ENCODE assay signal across 2 cellular contexts in the genomic region with DNA sequence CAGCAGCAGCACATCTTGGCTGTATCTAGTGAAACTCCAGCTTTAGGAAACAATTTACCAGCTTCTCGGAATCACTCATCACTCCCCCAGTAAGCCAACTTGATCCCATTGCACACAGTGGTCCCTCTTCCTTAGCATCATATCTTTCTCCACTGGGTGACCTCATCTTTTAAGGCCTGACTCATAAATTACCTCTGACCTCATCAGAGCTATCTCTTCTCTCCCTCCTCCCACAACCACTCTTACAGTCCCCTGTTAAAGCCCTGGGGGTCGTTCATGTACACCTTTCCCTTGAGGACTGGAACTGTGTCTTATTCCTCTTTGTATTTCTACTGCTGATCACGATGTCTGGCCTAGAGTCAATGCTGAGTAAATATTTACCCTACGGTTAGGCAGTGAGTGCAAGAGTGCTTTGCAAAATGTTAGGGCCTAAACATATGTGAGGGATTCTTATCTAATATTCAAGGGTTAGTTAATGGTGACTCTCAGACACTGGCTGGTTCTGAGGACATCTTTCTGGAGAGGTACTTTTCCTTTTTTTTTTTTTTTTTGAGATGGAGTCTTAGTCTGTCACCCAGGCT.
TF ChIP-seq lines count a peak whose summit lies in the region.

No MANE protein-coding gene starts in this region.

TF ChIP-seq in HEK293, 187 proteins besides CTCF, POLR2A, EP300 and RAD21 (continued from another document):
- peak; percentile 73; the same call in 1 of the 2 replicates for TF ChIP-seq ZNF184 (tag by site-specific recombination; IDR thresholded peaks at IDR 0.05)
- no peak for TF ChIP-seq ZNF121 (tag by site-specific recombination; IDR thresholded peaks at IDR 0.05)
- TF ChIP-seq, protein P1, sequence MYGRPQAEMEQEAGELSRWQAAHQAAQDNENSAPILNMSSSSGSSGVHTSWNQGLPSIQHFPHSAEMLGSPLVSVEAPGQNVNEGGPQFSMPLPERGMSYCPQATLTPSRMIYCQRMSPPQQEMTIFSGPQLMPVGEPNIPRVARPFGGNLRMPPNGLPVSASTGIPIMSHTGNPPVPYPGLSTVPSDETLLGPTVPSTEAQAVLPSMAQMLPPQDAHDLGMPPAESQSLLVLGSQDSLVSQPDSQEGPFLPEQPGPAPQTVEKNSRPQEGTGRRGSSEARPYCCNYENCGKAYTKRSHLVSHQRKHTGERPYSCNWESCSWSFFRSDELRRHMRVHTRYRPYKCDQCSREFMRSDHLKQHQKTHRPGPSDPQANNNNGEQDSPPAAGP (tag by site-specific recombination; IDR thresholded peaks at IDR 0.05) = no peak
- no peak for TF ChIP-seq ZNF394 (tag by site-specific recombination; IDR thresholded peaks at IDR 0.05; ENCODE audit: borderline replicate concordance)
- TF ChIP-seq OSR2 (tag by site-specific recombination; IDR thresholded peaks at IDR 0.05) = no peak
- TF ChIP-seq ZNF266 (tag by site-specific recombination; IDR thresholded peaks at IDR 0.05; ENCODE audit: low read depth) = no peak
- TF ChIP-seq ZXDB (tag by site-specific recombination; IDR thresholded peaks at IDR 0.05) = no peak
- no peak for TF ChIP-seq ZNF596 (tag by site-specific recombination; IDR thresholded peaks at IDR 0.05)
- 0 out of 2 replicates have a peak, but pooled peaks have one; percentile 23 for TF ChIP-seq ZEB2 (tag by site-specific recombination; IDR thresholded peaks at IDR 0.05)
- no peak for TF ChIP-seq ZNF677 (tag by site-specific recombination; IDR thresholded peaks at IDR 0.05)
- TF ChIP-seq ZNF335 (tag by site-specific recombination; conservative IDR thresholded peaks at IDR 0.05) = 0 out of 2 replicates have a peak, but pooled peaks have one; percentile 18
- TF ChIP-seq ZNF544 (tag by site-specific recombination; IDR thresholded peaks at IDR 0.05) = no peak
- peak; percentile 94 for TF ChIP-seq ZNF629 (tag by site-specific recombination; IDR thresholded peaks at IDR 0.05)
- TF ChIP-seq ZNF132 (tag by site-specific recombination; IDR thresholded peaks at IDR 0.05; ENCODE audit: borderline replicate concordance) = no peak
- no peak for TF ChIP-seq ZNF416 (tag by site-specific recombination; IDR thresholded peaks at IDR 0.05)
- 0 out of 2 replicates have a peak, but pooled peaks have one; percentile 7 for TF ChIP-seq ZFHX2 (tag by site-specific recombination; conservative IDR thresholded peaks at IDR 0.05)
- peak; percentile 31; the same call in 1 of the 2 replicates for TF ChIP-seq KLF8 (tag by site-specific recombination; IDR thresholded peaks at IDR 0.05)
- TF ChIP-seq GLIS1 (tag by site-specific recombination; IDR thresholded peaks at IDR 0.05) = peak; percentile 59
- TF ChIP-seq, protein P2, sequence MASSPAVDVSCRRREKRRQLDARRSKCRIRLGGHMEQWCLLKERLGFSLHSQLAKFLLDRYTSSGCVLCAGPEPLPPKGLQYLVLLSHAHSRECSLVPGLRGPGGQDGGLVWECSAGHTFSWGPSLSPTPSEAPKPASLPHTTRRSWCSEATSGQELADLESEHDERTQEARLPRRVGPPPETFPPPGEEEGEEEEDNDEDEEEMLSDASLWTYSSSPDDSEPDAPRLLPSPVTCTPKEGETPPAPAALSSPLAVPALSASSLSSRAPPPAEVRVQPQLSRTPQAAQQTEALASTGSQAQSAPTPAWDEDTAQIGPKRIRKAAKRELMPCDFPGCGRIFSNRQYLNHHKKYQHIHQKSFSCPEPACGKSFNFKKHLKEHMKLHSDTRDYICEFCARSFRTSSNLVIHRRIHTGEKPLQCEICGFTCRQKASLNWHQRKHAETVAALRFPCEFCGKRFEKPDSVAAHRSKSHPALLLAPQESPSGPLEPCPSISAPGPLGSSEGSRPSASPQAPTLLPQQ (tag by site-specific recombination; IDR thresholded peaks at IDR 0.05) = peak; percentile 43; the same call in 1 of the 2 replicates
- TF ChIP-seq, protein P3, sequence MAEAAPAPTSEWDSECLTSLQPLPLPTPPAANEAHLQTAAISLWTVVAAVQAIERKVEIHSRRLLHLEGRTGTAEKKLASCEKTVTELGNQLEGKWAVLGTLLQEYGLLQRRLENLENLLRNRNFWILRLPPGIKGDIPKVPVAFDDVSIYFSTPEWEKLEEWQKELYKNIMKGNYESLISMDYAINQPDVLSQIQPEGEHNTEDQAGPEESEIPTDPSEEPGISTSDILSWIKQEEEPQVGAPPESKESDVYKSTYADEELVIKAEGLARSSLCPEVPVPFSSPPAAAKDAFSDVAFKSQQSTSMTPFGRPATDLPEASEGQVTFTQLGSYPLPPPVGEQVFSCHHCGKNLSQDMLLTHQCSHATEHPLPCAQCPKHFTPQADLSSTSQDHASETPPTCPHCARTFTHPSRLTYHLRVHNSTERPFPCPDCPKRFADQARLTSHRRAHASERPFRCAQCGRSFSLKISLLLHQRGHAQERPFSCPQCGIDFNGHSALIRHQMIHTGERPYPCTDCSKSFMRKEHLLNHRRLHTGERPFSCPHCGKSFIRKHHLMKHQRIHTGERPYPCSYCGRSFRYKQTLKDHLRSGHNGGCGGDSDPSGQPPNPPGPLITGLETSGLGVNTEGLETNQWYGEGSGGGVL (tag by site-specific recombination; IDR thresholded peaks at IDR 0.05) = peak; percentile 42; the same call in 1 of the 2 replicates
- TF ChIP-seq ZNF10 (tag by site-specific recombination; IDR thresholded peaks at IDR 0.05) = no peak
- TF ChIP-seq ZNF19 (tag by site-specific recombination; IDR thresholded peaks at IDR 0.05; ENCODE audit: low read depth) = no peak
- TF ChIP-seq ZBTB21 (tag by site-specific recombination; IDR thresholded peaks at IDR 0.05) = peak; percentile 93
- TF ChIP-seq EGR2 (tag by site-specific recombination; IDR thresholded peaks at IDR 0.05; ENCODE audit: low read depth) = 0 out of 2 replicates have a peak, but pooled peaks have one; percentile 36
- TF ChIP-seq ZNF140 (tag by site-specific recombination; IDR thresholded peaks at IDR 0.05) = no peak
- TF ChIP-seq, protein P4, sequence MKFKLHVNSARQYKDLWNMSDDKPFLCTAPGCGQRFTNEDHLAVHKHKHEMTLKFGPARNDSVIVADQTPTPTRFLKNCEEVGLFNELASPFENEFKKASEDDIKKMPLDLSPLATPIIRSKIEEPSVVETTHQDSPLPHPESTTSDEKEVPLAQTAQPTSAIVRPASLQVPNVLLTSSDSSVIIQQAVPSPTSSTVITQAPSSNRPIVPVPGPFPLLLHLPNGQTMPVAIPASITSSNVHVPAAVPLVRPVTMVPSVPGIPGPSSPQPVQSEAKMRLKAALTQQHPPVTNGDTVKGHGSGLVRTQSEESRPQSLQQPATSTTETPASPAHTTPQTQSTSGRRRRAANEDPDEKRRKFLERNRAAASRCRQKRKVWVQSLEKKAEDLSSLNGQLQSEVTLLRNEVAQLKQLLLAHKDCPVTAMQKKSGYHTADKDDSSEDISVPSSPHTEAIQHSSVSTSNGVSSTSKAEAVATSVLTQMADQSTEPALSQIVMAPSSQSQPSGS (tag by site-specific recombination; IDR thresholded peaks at IDR 0.05; ENCODE audit: low read depth) = peak; percentile 89
- 0 out of 2 replicates have a peak, but pooled peaks have one; percentile 34 for TF ChIP-seq ZBTB48 (tag by site-specific recombination; IDR thresholded peaks at IDR 0.05)
- TF ChIP-seq MZF1 (tag by site-specific recombination; IDR thresholded peaks at IDR 0.05; ENCODE audit: borderline replicate concordance) = no peak

TF ChIP-seq in SK-N-SH treated with all-trans-retinoic acid at 6 μM for 48 hours, 23 proteins besides CTCF, POLR2A, EP300 and RAD21 (continued from another document):
- TF ChIP-seq, protein P5, sequence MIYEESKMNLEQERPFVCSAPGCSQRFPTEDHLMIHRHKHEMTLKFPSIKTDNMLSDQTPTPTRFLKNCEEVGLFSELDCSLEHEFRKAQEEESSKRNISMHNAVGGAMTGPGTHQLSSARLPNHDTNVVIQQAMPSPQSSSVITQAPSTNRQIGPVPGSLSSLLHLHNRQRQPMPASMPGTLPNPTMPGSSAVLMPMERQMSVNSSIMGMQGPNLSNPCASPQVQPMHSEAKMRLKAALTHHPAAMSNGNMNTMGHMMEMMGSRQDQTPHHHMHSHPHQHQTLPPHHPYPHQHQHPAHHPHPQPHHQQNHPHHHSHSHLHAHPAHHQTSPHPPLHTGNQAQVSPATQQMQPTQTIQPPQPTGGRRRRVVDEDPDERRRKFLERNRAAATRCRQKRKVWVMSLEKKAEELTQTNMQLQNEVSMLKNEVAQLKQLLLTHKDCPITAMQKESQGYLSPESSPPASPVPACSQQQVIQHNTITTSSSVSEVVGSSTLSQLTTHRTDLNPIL (CRISPR knock-in tag; IDR thresholded peaks at IDR 0.05; ENCODE audit: low read depth) = no peak
- TF ChIP-seq ZNF565 (CRISPR knock-in tag; conservative IDR thresholded peaks at IDR 0.05; ENCODE audit: low read depth) (no peak), ZNF8 (CRISPR knock-in tag; IDR thresholded peaks at IDR 0.05) (no peak), CSDC2 (CRISPR knock-in tag; IDR thresholded peaks at IDR 0.05) (no peak)
